ENCODE assay signal across 9 cellular contexts in genomic region chr1:155208656-155209372, GRCh38. TPM values are rescaled to one million over a fixed set of nuclear protein-coding genes. Genes with fewer than 3 reads are reported as not detected.
DNase-seq lines count a peak whose midpoint lies in the region; ATAC-seq, FAIRE-seq and TF ChIP-seq lines count a peak whose summit lies in the region.
"Had no signal": no experiment of that assay in that cellular context is flagged by ENCODE, and none has a peak within 500 bp of the region (broad histone marks: within the 10 kb centered on the region; RNA-seq: fewer than 3 reads in every experiment).

MTX1 (plus strand) TSS chr1:155208695; CDS start chr1:155208805, 110 bp downstream.

- TF ChIP-seq CTCF in WTC11 (IDR thresholded peaks at IDR 0.05) = no peak
- TF ChIP-seq CTCF in bronchial epithelial cell (IDR thresholded peaks at IDR 0.05; ENCODE audit: insufficient read depth, low read length, severe bottlenecking) = no peak

- ATAC-seq in HG03025 (IDR thresholded peaks at IDR 0.05; ENCODE audit: low FRiP score, unreplicated experiment) (peak; percentile 52), WTC11 (peak; percentile 65)

- peaks cover 19% of the 10 kb centered on the region for H3K4me1 Mint-ChIP-seq in WTC11

- peak within 1 kb of the TSS; percentile 89 for H3K27ac Mint-ChIP-seq in WTC11

- no peak for FAIRE-seq in bronchial epithelial cell (lab: Jason Lieb, UNC)
- FAIRE-seq: A204.1 had no signal

- H3K27me3 ChIP-seq in bronchial epithelial cell (ENCODE audit: control insufficient read depth, insufficient read depth, low read length) = no peaks in the 10 kb centered on the region

- no peaks in the 10 kb centered on the region for H3K9me3 Mint-ChIP-seq in WTC11

- peaks cover 7% of the 10 kb centered on the region for H3K36me3 ChIP-seq in bronchial epithelial cell (ENCODE audit: control insufficient read depth, insufficient read depth, low read length)

- peak within 1 kb of the TSS; percentile 88 for H3K4me3 Mint-ChIP-seq in WTC11

- DNase-seq in NCI-H1436 (lab: John Stamatoyannopoulos, UW) (peak; percentile 74), NCI-H1436 treated with DMSO at 0.1 percent for 48 hours (lab: John Stamatoyannopoulos, UW) (no peak), NCI-H2196 (lab: John Stamatoyannopoulos, UW; ENCODE audit: unreplicated experiment) (peak; percentile 89), WTC11 (ENCODE audit: low spot score) (peak; percentile 88), bronchial epithelial cell (ENCODE audit: low read depth) (peak; percentile 45), inferior parietal cortex (ENCODE audit: extremely low spot score) (peak; percentile 81)
- peak; percentile 70 to 84 for DNase-seq in stimulated activated CD4-positive, alpha-beta T cell treated with anti-CD3 and anti-CD28 coated beads, Interleukin-12 subunit alpha, Interleukin-12 subunit beta, amount 100 ng/mL, for 24 hours (ENCODE audit: low read depth in 2 of 2)

- H3K4me3 ChIP-seq in bronchial epithelial cell (ENCODE audit: low read depth, low read length) = peak within 1 kb of the TSS; percentile 90

- POLR2A ChIA-PET in WTC11 (lab: Charles Lee) = interaction anchor here (0.5 to 3.7 kb wide), 5 partner anchors 12 to 36 kb away, joined by 3 to 35 read pairs (median 3); partner anchors contain the start of gene KRTCAP2

- peaks cover 7% of the 10 kb centered on the region; the same call in 1 of the 2 replicates for H3K27me3 Mint-ChIP-seq in WTC11 (ENCODE audit: low read depth)

- H3K36me3 Mint-ChIP-seq in WTC11 = peaks cover 7% of the 10 kb centered on the region

- CTCF ChIA-PET in WTC11 (lab: Charles Lee) = interaction anchor here (0.6 to 4.8 kb wide), 16 partner anchors 15 to 124 kb away, joined by 3 to 51 read pairs (median 4); partner anchors contain the start of genes CLK2, KRTCAP2 and TRIM46

TF ChIP-seq in WTC11, 78 proteins besides CTCF, POLR2A, EP300 and RAD21 (continues in another document):
- TF ChIP-seq TP53 (CRISPR knock-in tag; IDR thresholded peaks at IDR 0.05) (0 out of 2 replicates have a peak, but pooled peaks have one; percentile 45), PRRX2 (CRISPR knock-in tag; IDR thresholded peaks at IDR 0.05) (peak; percentile 70; the same call in 1 of the 2 replicates), ETV6 (CRISPR knock-in tag; IDR thresholded peaks at IDR 0.05) (no peak), MAX (CRISPR knock-in tag; IDR thresholded peaks at IDR 0.05) (peak; percentile 14; the same call in 1 of the 2 replicates), KAT7 (CRISPR knock-in tag; IDR thresholded peaks at IDR 0.05; ENCODE audit: borderline replicate concordance) (no peak), GABPB1 (CRISPR knock-in tag; IDR thresholded peaks at IDR 0.05) (peak; percentile 42; the same call in 1 of the 2 replicates), IRF2 (CRISPR knock-in tag; IDR thresholded peaks at IDR 0.05; ENCODE audit: borderline replicate concordance, low read depth) (no peak), ZNF396 (CRISPR knock-in tag; IDR thresholded peaks at IDR 0.05; ENCODE audit: borderline replicate concordance) (no peak), ZNF416 (CRISPR knock-in tag; IDR thresholded peaks at IDR 0.05) (peak; percentile 74; the same call in 1 of the 2 replicates), USF2 (CRISPR knock-in tag; IDR thresholded peaks at IDR 0.05) (peak; percentile 72), ZNF219 (CRISPR knock-in tag; IDR thresholded peaks at IDR 0.05; ENCODE audit: borderline replicate concordance) (no peak), FOXK1 (CRISPR knock-in tag; IDR thresholded peaks at IDR 0.05) (peak; percentile 76), JUN (CRISPR knock-in tag; IDR thresholded peaks at IDR 0.05) (0 out of 2 replicates have a peak, but pooled peaks have one; percentile 34), PRDM15 (CRISPR knock-in tag; IDR thresholded peaks at IDR 0.05) (no peak), ARID4B (CRISPR knock-in tag; IDR thresholded peaks at IDR 0.05; ENCODE audit: borderline replicate concordance) (peak; percentile 83; the same call in 1 of the 2 replicates), GRHL2 (CRISPR knock-in tag; IDR thresholded peaks at IDR 0.05; ENCODE audit: insufficient replicate concordance, severe bottlenecking) (no peak)

RNA-seq across cellular contexts. Expression of gene MTX1, which starts in this region (rescaled TPM):
- 57.5 to 62.8 TPM (median 60.4 TPM) in 3 replicates for total RNA-seq in WTC11 (2021)
- total RNA-seq in bronchial epithelial cell = 48.4 and 49.5 TPM in 2 replicates
